21 cellular contexts compared by ENCODE assay signal in the genomic region with DNA sequence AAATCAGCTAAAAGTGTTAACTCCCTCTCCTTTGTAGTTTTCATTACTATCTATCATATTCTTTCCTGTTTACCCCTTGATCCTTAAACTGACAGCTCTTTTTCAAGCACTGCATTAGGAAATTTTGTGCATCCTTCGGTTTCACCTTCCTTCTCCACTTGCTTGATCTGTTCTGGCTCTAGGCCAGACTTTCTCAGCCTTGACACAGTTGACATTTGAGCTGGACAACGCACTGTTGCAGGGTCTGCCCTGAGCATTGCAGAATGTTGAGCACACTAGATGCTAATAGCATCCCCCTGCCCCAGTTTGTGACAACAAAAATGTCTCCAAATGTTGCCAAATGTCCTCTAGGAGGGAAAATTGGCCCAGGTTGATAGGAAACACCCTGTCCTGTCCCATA.
DNase-seq lines count a peak whose midpoint lies in the region; ATAC-seq and FAIRE-seq lines count a peak whose summit lies in the region.
"Had no signal": no experiment of that assay in that cellular context is flagged by ENCODE, and none has a peak within 500 bp of the region (broad histone marks: within the 10 kb centered on the region; RNA-seq: fewer than 3 reads in every experiment).

No MANE protein-coding gene starts in this region.

- ATAC-seq in left ventricle myocardium superior = peak; percentile 66
- ATAC-seq in left cardiac atrium = no peak
- no peak for ATAC-seq in HG03025 (IDR thresholded peaks at IDR 0.05; ENCODE audit: low FRiP score, unreplicated experiment)
- ATAC-seq: GM12878, PC-3 had no signal

- FAIRE-seq in islet of Langerhans (lab: Jason Lieb, UNC) = peak; percentile 33
- FAIRE-seq: GM12878, H1 had no signal

- DNase-seq in DMS53 (lab: John Stamatoyannopoulos, UW) (peak; percentile 17), DMS53 treated with DMSO at 0.1 percent for 48 hours (lab: John Stamatoyannopoulos, UW; ENCODE audit: unreplicated experiment) (no peak), left ventricle myocardium superior (no peak), left cardiac atrium (no peak), AG20443 (ENCODE audit: low spot score) (no peak), kidney glomerular epithelial cell (lab: John Stamatoyannopoulos, UW) (no peak)
- DNase-seq: 8988T; CD4-positive, alpha-beta memory T cell; DMS153; EL; MM.1S; NCI-H1092; NCI-H2081 treated with DMSO at 0.1 percent for 48 hours; NCI-H510A; NCI-H748 treated with DMSO at 0.1 percent for 48 hours; PC-3; RPMI8226 had no signal

- intact Hi-C loops in left ventricle myocardium superior (cut with micrococcal nuclease) (no loop called here), left cardiac atrium (cut with DNase I) (no loop called here)
